In genomic region chr1:26360807-26361604, GRCh38 we compare ENCODE assay signal across 13 cellular contexts. TPM values are rescaled to one million over a fixed set of nuclear protein-coding genes. Genes with fewer than 3 reads are reported as not detected.
DNase-seq lines count a peak whose midpoint lies in the region; ATAC-seq and TF ChIP-seq lines count a peak whose summit lies in the region.
"Had no signal": no experiment of that assay in that cellular context is flagged by ENCODE, and none has a peak within 500 bp of the region (broad histone marks: within the 10 kb centered on the region; RNA-seq: fewer than 3 reads in every experiment).

No MANE protein-coding gene starts in this region.

- no peak for ATAC-seq in HG03565 (IDR thresholded peaks at IDR 0.05; ENCODE audit: unreplicated experiment)

- H3K4me1 ChIP-seq in A673 (ENCODE audit: insufficient read depth, low read length, poor library complexity, severe bottlenecking) (no peaks in the 10 kb centered on the region), mammary epithelial cell (ENCODE audit: insufficient read depth, low read length) (peaks cover 33% of the 10 kb centered on the region)

- peak overlapping the region; percentile 39 for H3K4me3 ChIP-seq in A673 (ENCODE audit: low read depth, low read length, poor library complexity, severe bottlenecking)
- peak overlapping the region; percentile 66 for H3K4me3 ChIP-seq in H7 (ENCODE audit: insufficient read depth, low read depth, low read length)
- H3K4me3 ChIP-seq in mammary epithelial cell (replicated peaks in 1 of 3; ENCODE audit: insufficient read depth in 1 of 3, low read depth in 2 of 3, low read length in 3 of 3), result no peak overlapping the region

- WGBS in mammary epithelial cell (ENCODE audit: low coverage, missing lambda C conversion rate), result 65% methylated on average over 18 of the region's 27 CpGs

- H3K9me3 Mint-ChIP-seq in mesothelial cell of epicardium, result no peaks in the 10 kb centered on the region

- peaks cover 15% of the 10 kb centered on the region for H3K4me1 Mint-ChIP-seq in mesothelial cell of epicardium

- no peaks in the 10 kb centered on the region for H4K20me1 ChIP-seq in mammary epithelial cell (ENCODE audit: insufficient read depth, low read length)

- H3K27me3 ChIP-seq in A673 (replicated peaks; ENCODE audit: insufficient read depth, low read depth, low read length, poor library complexity) (peaks cover 29% of the 10 kb centered on the region), H7 (ENCODE audit: control insufficient read depth, insufficient read depth, low read length) (peaks cover 21% of the 10 kb centered on the region), mammary epithelial cell (ENCODE audit: insufficient read depth, low read length) (no peaks in the 10 kb centered on the region)

- no peak for TF ChIP-seq CTCF in A673 (conservative IDR thresholded peaks at IDR 0.05; ENCODE audit: low read depth, low read length)
- no peak for TF ChIP-seq CTCF in mammary epithelial cell (conservative IDR thresholded peaks at IDR 0.05 in 1 of 2, IDR thresholded peaks at IDR 0.05 in 1 of 2; ENCODE audit: extremely low read depth in 1 of 2, insufficient read depth in 1 of 2, low read depth in 1 of 2, low read length in 2 of 2)
- TF ChIP-seq CTCF in mesothelial cell of epicardium (IDR thresholded peaks at IDR 0.05; ENCODE audit: unreplicated experiment), result no peak

- H3K27ac Mint-ChIP-seq in mesothelial cell of epicardium, result no peak overlapping the region

- H3K27ac ChIP-seq in A673 (ENCODE audit: low read depth, low read length, poor library complexity, severe bottlenecking) (no peak overlapping the region), mammary epithelial cell (ENCODE audit: insufficient read depth, low read depth, low read length) (no peak overlapping the region)

- no TSS peak for BruUV-seq in A673 (replicated peaks; lab: Mats Ljungman, UMichigan)
- BruUV-seq in mammary epithelial cell (replicated peaks; lab: Mats Ljungman, UMichigan), result no TSS peak

- DNase-seq in A673 (ENCODE audit: low spot score), result no peak
- DNase-seq in H7, result peak; percentile 61
- no peak for DNase-seq in mammary epithelial cell
- DNase-seq in mesothelial cell of epicardium (ENCODE audit: low spot score in 2 of 2, unreplicated experiment in 2 of 2), result no peak
- DNase-seq in stimulated activated CD4-positive, alpha-beta T cell treated with anti-CD3 and anti-CD28 coated beads, Interleukin-2, amount 100 ng/mL, for 24 hours, result no peak
- DNase-seq in mesenteric fat pad (ENCODE audit: low spot score), result no peak
- no peak for DNase-seq in NCI-H510A treated with DMSO at 0.1 percent for 48 hours (lab: John Stamatoyannopoulos, UW)
- DNase-seq: activated CD4-positive, CD25-positive, alpha-beta regulatory T cell treated with anti-CD3 and anti-CD28 coated beads, Interleukin-2, amount 50 U/mL, for 72 hours; MM.1S; OCI-M1 had no signal

- H3K9me3 ChIP-seq in A673 (ENCODE audit: low read depth, low read length, poor library complexity, severe bottlenecking) (no peaks in the 10 kb centered on the region), mammary epithelial cell (replicated peaks; ENCODE audit: insufficient read depth, low read length) (no peaks in the 10 kb centered on the region)

- H2AFZ ChIP-seq in mammary epithelial cell (ENCODE audit: low read depth, low read length), result no peak overlapping the region

- H3K4me3 Mint-ChIP-seq in mesothelial cell of epicardium, result peak overlapping the region; percentile 65

- no peak overlapping the region for H3K9ac ChIP-seq in mammary epithelial cell (ENCODE audit: insufficient read depth, low read length)

- peaks cover 77% of the 10 kb centered on the region for H3K27me3 Mint-ChIP-seq in mesothelial cell of epicardium (ENCODE audit: low read depth)

- H3K79me2 ChIP-seq in mammary epithelial cell (ENCODE audit: insufficient read depth, low read length), result no peaks in the 10 kb centered on the region

- in situ Hi-C loops in mammary epithelial cell (cut with MboI; ENCODE audit: low sequenced_read_pairs in 2 of 2), result no loop called here

- no peaks in the 10 kb centered on the region for H3K36me3 ChIP-seq in A673 (ENCODE audit: insufficient read depth, low read length, poor library complexity, severe bottlenecking)
- no peaks in the 10 kb centered on the region for H3K36me3 ChIP-seq in H7 (replicated peaks; ENCODE audit: control insufficient read depth, insufficient read depth, low read length)
- H3K36me3 ChIP-seq in mammary epithelial cell (ENCODE audit: insufficient read depth, low read length), result no peaks in the 10 kb centered on the region

- intact Hi-C loops in A673 (cut with micrococcal nuclease; ENCODE audit: unreplicated experiment) (no loop called here), mammary epithelial cell (cut with micrococcal nuclease) (loop anchor here (5.0 kb wide), 1 partner anchor 39 kb away; no protein-coding TSS in a partner anchor)

- CTCF ChIA-PET in A673 (lab: Charles Lee) (interaction anchor here (1.3 kb wide), 1 partner anchor 56 kb away, joined by 4 read pairs; no protein-coding TSS in a partner anchor), mammary epithelial cell (lab: Charles Lee; ENCODE audit: low non-redundant PET) (no interaction called here)

- POLR2A ChIA-PET in A673 (lab: Charles Lee; ENCODE audit: low non-redundant PET), result no interaction called here

- peak overlapping the region; percentile 63 for H3K4me2 ChIP-seq in mammary epithelial cell (ENCODE audit: insufficient read depth, low read depth, low read length)

- no peaks in the 10 kb centered on the region for H3K36me3 Mint-ChIP-seq in mesothelial cell of epicardium

- dilution Hi-C loops in mammary epithelial cell (cut with HindIII; ENCODE audit: low sequenced_read_pairs), result no loop called here

RNA-seq across cellular contexts. Expression of gene CRYBG2, which starts 7.1 kb away (rescaled TPM):
- total RNA-seq in A673 (2021), result not detected in 2 replicates
- 7.9 and 8.7 TPM in 2 replicates for total RNA-seq in H7 (2014; rRNA removed; shearing (Covaris generic))
- total RNA-seq in mammary epithelial cell, result 10 to 100 TPM in 1 of 2 donors, 1 to 10 TPM in 1; 2.2 to 11.0 TPM
- 4.5 TPM for polyA plus RNA-seq in mammary epithelial cell
- 26.9 TPM for polyA minus RNA-seq in mammary epithelial cell
- 9.4 to 10.9 TPM (median 10.3 TPM) in 3 replicates for total RNA-seq in mesothelial cell of epicardium
- 0.06 TPM for total RNA-seq in mesenteric fat pad
- total RNA-seq: chondrocyte had no signal

RNA-seq across cellular contexts. Expression of gene ZNF683, which starts 11.5 kb away (rescaled TPM):
- total RNA-seq in A673 (2021) (not detected in 2 replicates), mammary epithelial cell (not detected), mesothelial cell of epicardium (not detected in 3 replicates), mesenteric fat pad (not detected)
- total RNA-seq in H7 (2014; rRNA removed; shearing (Covaris generic)), result not detected in 2 replicates
- polyA plus RNA-seq in mammary epithelial cell, result not detected
- not detected for polyA minus RNA-seq in mammary epithelial cell
- total RNA-seq: chondrocyte, posterior vena cava had no signal

RNA-seq across cellular contexts. Expression of gene CD52, which starts 43.2 kb away (rescaled TPM):
- not detected in 2 replicates for total RNA-seq in A673 (2021)
- total RNA-seq in H7 (2014; rRNA removed; shearing (Covaris generic)), result 5.1 and 8.3 TPM in 2 replicates
- total RNA-seq in mammary epithelial cell, result not detected
- polyA plus RNA-seq in mammary epithelial cell, result 0.27 TPM
- not detected for polyA minus RNA-seq in mammary epithelial cell
- 1.1 to 1.9 TPM (median 1.6 TPM) in 3 replicates for total RNA-seq in mesothelial cell of epicardium
- total RNA-seq in mesenteric fat pad, result 27.1 TPM
- total RNA-seq: chondrocyte had no signal

RNA-seq across cellular contexts. Expression of gene LIN28A, which starts 49.6 kb away (rescaled TPM):
- total RNA-seq in A673 (2021) (0.15 and 0.39 TPM in 2 replicates), mammary epithelial cell (not detected), mesothelial cell of epicardium (0.09 TPM in 1 of 3 replicates, not detected in the others), mesenteric fat pad (not detected)
- 863 and 868 TPM in 2 replicates for total RNA-seq in H7 (2014; rRNA removed; shearing (Covaris generic))
- 0.02 TPM for polyA plus RNA-seq in mammary epithelial cell
- polyA minus RNA-seq in mammary epithelial cell, result not detected
- total RNA-seq: chondrocyte, posterior vena cava had no signal

RNA-seq across cellular contexts. Expression of gene UBXN11, which starts 54.6 kb away (rescaled TPM):
- 22.1 and 25.4 TPM in 2 replicates for total RNA-seq in A673 (2021)
- total RNA-seq in H7 (2014; rRNA removed; shearing (Covaris generic)), result 13.4 and 14.6 TPM in 2 replicates
- 10 to 100 TPM in 1 of 2 donors, 1 to 10 TPM in 1; 6.2 to 12.9 TPM for total RNA-seq in mammary epithelial cell
- 8.5 TPM for polyA plus RNA-seq in mammary epithelial cell
- polyA minus RNA-seq in mammary epithelial cell, result 4.5 TPM
- total RNA-seq in mesothelial cell of epicardium, result 28.3 to 29.6 TPM (median 29.6 TPM) in 3 replicates
- total RNA-seq in mesenteric fat pad, result 22.2 TPM

Comparison
In these comparisons a context has a peak if more than half of its experiments do, and no peak if none do; other contexts are left out.
1. H3K4me3 ChIP-seq: peak in A673 (single experiment) and H7 (single experiment); none in mammary epithelial cell (0 of 3).